In the genomic region with DNA sequence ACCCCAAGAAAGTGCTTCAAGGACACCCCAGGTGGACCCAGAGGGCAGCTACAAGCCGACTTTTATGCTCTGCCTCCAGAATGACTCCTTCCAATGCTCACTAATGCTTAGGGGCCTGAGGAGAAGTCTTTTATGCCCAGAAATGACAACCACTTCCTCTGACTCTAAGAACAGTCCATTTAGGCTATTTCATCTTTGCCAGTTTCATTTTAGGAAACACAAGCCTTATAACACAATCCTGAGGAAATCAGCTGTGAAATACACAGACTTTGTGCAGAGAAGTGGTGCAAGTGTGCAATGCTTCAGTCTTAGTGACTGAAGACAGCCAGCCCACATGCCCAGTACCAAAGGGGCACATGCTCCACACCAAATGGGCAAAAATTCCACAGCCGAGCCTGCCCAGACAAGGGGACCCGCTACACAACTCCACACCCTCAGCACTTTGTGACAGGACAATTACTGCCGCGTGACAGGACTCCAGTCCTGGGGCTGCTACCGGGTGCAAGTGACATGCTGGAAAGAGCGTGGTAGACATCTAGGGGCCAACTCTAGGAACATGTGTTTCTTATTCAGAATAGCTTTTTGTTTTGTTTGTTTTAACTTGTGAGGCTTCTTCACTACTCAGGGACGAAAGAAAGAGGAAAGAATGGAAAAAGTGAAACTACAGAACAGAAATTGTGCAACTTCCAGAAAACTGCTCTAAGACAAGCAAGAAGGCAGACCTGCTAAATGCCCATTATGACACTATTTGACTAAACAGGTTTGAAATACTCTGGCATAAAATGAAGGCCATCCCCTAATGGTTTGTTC, we compare ENCODE assay signal across 8 cellular contexts. TPM values are rescaled to one million over a fixed set of nuclear protein-coding genes. Genes with fewer than 3 reads are reported as not detected.
DNase-seq lines count a peak whose midpoint lies in the region; ATAC-seq and TF ChIP-seq lines count a peak whose summit lies in the region.

No MANE protein-coding gene starts in this region.

- peak overlapping the region; percentile 2 for H3K4me3 Mint-ChIP-seq in activated CD4-positive, alpha-beta T cell treated with anti-CD3 and anti-CD28 coated beads for 36 hours

- POLR2A ChIA-PET in activated CD4-positive, alpha-beta T cell treated with anti-CD3 and anti-CD28 coated beads for 36 hours (lab: Charles Lee): interaction anchor here (0.9 kb wide), 1 partner anchor 19 kb away, joined by 3 read pairs; no protein-coding TSS in a partner anchor

- intact Hi-C loops in activated CD4-positive, alpha-beta T cell treated with anti-CD3 and anti-CD28 coated beads for 36 hours (cut with DNase I, micrococcal nuclease): no loop called here

- no peaks in the 10 kb centered on the region for H3K9me3 ChIP-seq in fibroblast of lung (ENCODE audit: control insufficient read depth, insufficient read depth, low read depth, low read length)
- no peaks in the 10 kb centered on the region for H3K9me3 ChIP-seq in Karpas-422 (ENCODE audit: low read length)

- H2AFZ ChIP-seq in fibroblast of lung (ENCODE audit: low read length) (peak overlapping the region; percentile 88), Karpas-422 (ENCODE audit: low read length) (no peak overlapping the region)

- peaks cover 11% of the 10 kb centered on the region for H3K4me1 Mint-ChIP-seq in activated CD4-positive, alpha-beta T cell treated with anti-CD3 and anti-CD28 coated beads for 36 hours

- H3K4me2 ChIP-seq in fibroblast of lung (ENCODE audit: extremely low read depth, insufficient read depth, low read length) (peak overlapping the region; percentile 95), Karpas-422 (ENCODE audit: low read depth, low read length, poor library complexity, severe bottlenecking) (no peak overlapping the region)

- H3K36me3 Mint-ChIP-seq in activated CD4-positive, alpha-beta T cell treated with anti-CD3 and anti-CD28 coated beads for 36 hours (ENCODE audit: low read depth): no peaks in the 10 kb centered on the region

- peak overlapping the region; percentile 10 for H3K27ac Mint-ChIP-seq in activated CD4-positive, alpha-beta T cell treated with anti-CD3 and anti-CD28 coated beads for 36 hours

- H3K9ac ChIP-seq in fibroblast of lung (ENCODE audit: insufficient read depth, low read length): no peak overlapping the region
- H3K9ac ChIP-seq in Karpas-422 (ENCODE audit: low read length): no peak overlapping the region

- H3K4me1 ChIP-seq in fibroblast of lung (ENCODE audit: control insufficient read depth, extremely low read depth, insufficient read depth, low read length) (peaks cover 7% of the 10 kb centered on the region), Karpas-422 (ENCODE audit: low read length) (no peaks in the 10 kb centered on the region)

- H3K36me3 ChIP-seq in fibroblast of lung (ENCODE audit: control insufficient read depth, insufficient read depth, low read length): no peaks in the 10 kb centered on the region
- no peaks in the 10 kb centered on the region for H3K36me3 ChIP-seq in Karpas-422 (ENCODE audit: insufficient read depth, low read length)

- H3K79me2 ChIP-seq in fibroblast of lung (ENCODE audit: control insufficient read depth, insufficient read depth, low read length): no peaks in the 10 kb centered on the region
- no peaks in the 10 kb centered on the region for H3K79me2 ChIP-seq in Karpas-422 (ENCODE audit: low read length)

- ATAC-seq in activated CD4-positive, alpha-beta T cell treated with anti-CD3 and anti-CD28 coated beads for 36 hours: peak; percentile 73
- ATAC-seq in HG02610 (IDR thresholded peaks at IDR 0.05; ENCODE audit: unreplicated experiment) (peak; percentile 80), omental fat pad (ENCODE audit: low FRiP score) (peak; percentile 14)

- no peaks in the 10 kb centered on the region for H3K27me3 ChIP-seq in fibroblast of lung (ENCODE audit: control insufficient read depth, insufficient read depth, low read length)
- no peaks in the 10 kb centered on the region for H3K27me3 ChIP-seq in Karpas-422 (ENCODE audit: low read length)

- H4K20me1 ChIP-seq in fibroblast of lung (ENCODE audit: control insufficient read depth, extremely low read depth, insufficient read depth, low read length) (no peaks in the 10 kb centered on the region), Karpas-422 (ENCODE audit: insufficient read depth, low read depth, low read length) (no peaks in the 10 kb centered on the region)

- CTCF ChIA-PET in activated CD4-positive, alpha-beta T cell treated with anti-CD3 and anti-CD28 coated beads for 36 hours (lab: Charles Lee): interaction anchor here (0.5 to 1.7 kb wide), 2 partner anchors 461 to 672 kb away, joined by 3 to 5 read pairs; no protein-coding TSS in a partner anchor

- peak; percentile 41 for DNase-seq in activated CD4-positive, alpha-beta T cell treated with anti-CD3 and anti-CD28 coated beads for 36 hours
- DNase-seq in activated CD4-positive, alpha-beta T cell treated with anti-CD3 and anti-CD28 coated beads for 4 hours: no peak
- DNase-seq in SIG-M5 (lab: John Stamatoyannopoulos, UW) (peak; percentile 59), fibroblast of lung (ENCODE audit: low read depth in 2 of 2) (peak; percentile 9 to 47), omental fat pad (ENCODE audit: low spot score) (no peak), SW 1271 (lab: John Stamatoyannopoulos, UW) (no peak), Karpas-422 (no peak)

- H3K27ac ChIP-seq in fibroblast of lung (ENCODE audit: insufficient read depth, low read length) (no peak overlapping the region), Karpas-422 (ENCODE audit: low read length) (no peak overlapping the region)

- H3K9me3 Mint-ChIP-seq in activated CD4-positive, alpha-beta T cell treated with anti-CD3 and anti-CD28 coated beads for 36 hours (ENCODE audit: low read depth): no peaks in the 10 kb centered on the region

- no peaks in the 10 kb centered on the region for H3K9me2 ChIP-seq in Karpas-422 (replicated peaks; ENCODE audit: insufficient read depth, low read length)

- H3K27me3 Mint-ChIP-seq in activated CD4-positive, alpha-beta T cell treated with anti-CD3 and anti-CD28 coated beads for 36 hours: no peaks in the 10 kb centered on the region

- TF ChIP-seq CTCF in fibroblast of lung (conservative IDR thresholded peaks at IDR 0.05 in 1 of 2, IDR thresholded peaks at IDR 0.05 in 1 of 2; ENCODE audit: low read depth in 1 of 2, low read length in 2 of 2) (no peak), omental fat pad (IDR thresholded peaks at IDR 0.05) (no peak)

- H3K4me3 ChIP-seq in fibroblast of lung (replicated peaks in 1 of 4; ENCODE audit: control extremely low read depth in 1 of 4, insufficient read depth in 1 of 4, low read depth in 3 of 4, low read length in 4 of 4) (peak overlapping the region; percentile 29 to 57 (median 38)), Karpas-422 (ENCODE audit: low read length) (no peak overlapping the region)

RNA-seq across cellular contexts. Expression of gene PLAGL1, which starts 28.2 kb away (rescaled TPM):
- 10 to 100 TPM; 15.9 to 16.3 TPM for total RNA-seq in activated CD4-positive, alpha-beta T cell treated with anti-CD3 and anti-CD28 coated beads for 36 hours
- total RNA-seq in fibroblast of lung: 8.0 and 11.4 TPM in 2 replicates
- polyA plus RNA-seq in fibroblast of lung: 24.2 and 25.0 TPM in 2 replicates
- 19.1 and 19.5 TPM in 2 replicates for polyA plus RNA-seq in fibroblast of lung (2012)
- 19.7 and 52.2 TPM in 2 replicates for polyA minus RNA-seq in fibroblast of lung (ENCODE audit: low replicate concordance)
- 10 to 100 TPM; 22.3 to 33.6 (median 26.0) TPM for total RNA-seq in omental fat pad
- 4.7 and 6.5 TPM in 2 replicates for total RNA-seq in Karpas-422 (2014; rRNA removed; shearing (Covaris generic); ENCODE audit: low replicate concordance)

RNA-seq across cellular contexts. Expression of gene SF3B5, which starts 59.1 kb away (rescaled TPM):
- 100 to 1,000 TPM; 152 to 164 TPM for total RNA-seq in activated CD4-positive, alpha-beta T cell treated with anti-CD3 and anti-CD28 coated beads for 36 hours
- total RNA-seq in fibroblast of lung (75.1 and 84.7 TPM in 2 replicates), omental fat pad (100 to 1,000 TPM; 105 to 189 (median 157) TPM)
- polyA plus RNA-seq in fibroblast of lung: 148 and 205 TPM in 2 replicates
- 176 and 246 TPM in 2 replicates for polyA plus RNA-seq in fibroblast of lung (2012)
- 264 and 270 TPM in 2 replicates for polyA minus RNA-seq in fibroblast of lung (ENCODE audit: low replicate concordance)
- 149 and 168 TPM in 2 replicates for total RNA-seq in Karpas-422 (2014; rRNA removed; shearing (Covaris generic); ENCODE audit: low replicate concordance)

Comparison
In these comparisons a context has a peak if more than half of its experiments do, and no peak if none do; other contexts are left out.
1. DNase-seq: peak in activated CD4-positive, alpha-beta T cell treated with anti-CD3 and anti-CD28 coated beads for 36 hours (single experiment), SIG-M5 (single experiment) and fibroblast of lung (2 of 2); none in activated CD4-positive, alpha-beta T cell treated with anti-CD3 and anti-CD28 coated beads for 4 hours (0 of 2), omental fat pad (single experiment), SW 1271 (0 of 2) and Karpas-422 (single experiment).
2. ATAC-seq: peak in every context shown above with its lines; median percentile 80 in HG02610; 73 in activated CD4-positive, alpha-beta T cell treated with anti-CD3 and anti-CD28 coated beads for 36 hours; 14 in omental fat pad.